ENCODE assay signal across 19 cellular contexts in the genomic region with DNA sequence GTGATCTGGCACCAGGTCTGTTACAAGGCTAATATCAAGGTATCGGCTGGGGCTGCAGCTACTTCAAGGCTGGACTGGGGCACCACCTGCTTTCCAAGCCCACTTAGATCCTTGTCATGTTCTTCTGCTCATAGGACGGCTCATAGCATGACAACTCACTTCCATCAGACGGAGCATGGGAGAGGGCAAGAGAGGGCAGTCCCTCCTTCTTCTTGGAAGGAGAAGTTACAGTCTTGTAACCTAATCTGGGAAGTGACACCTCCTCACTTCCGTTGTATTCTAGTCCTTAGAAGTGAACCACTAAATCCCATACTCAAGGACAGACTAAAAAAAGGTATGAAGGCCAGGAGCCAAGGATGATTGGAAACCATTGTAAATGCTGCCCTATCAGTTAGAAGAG.
DNase-seq lines count a peak whose midpoint lies in the region; ATAC-seq, FAIRE-seq and TF ChIP-seq lines count a peak whose summit lies in the region.
"Had no signal": no experiment of that assay in that cellular context is flagged by ENCODE, and none has a peak within 500 bp of the region (broad histone marks: within the 10 kb centered on the region; RNA-seq: fewer than 3 reads in every experiment).

No MANE protein-coding gene starts in this region.

- BruUV-seq in HepG2 (replicated peaks; lab: Mats Ljungman, UMichigan) = no TSS peak

- no peaks in the 10 kb centered on the region for H4K20me1 ChIP-seq in HepG2 (ENCODE audit: insufficient read depth, low read length)
- H4K20me1 ChIP-seq: BLaER1 had no signal

- peaks cover 7% of the 10 kb centered on the region for H3K27me3 Mint-ChIP-seq in endothelial cell (ENCODE audit: unreplicated experiment)

- TF ChIP-seq POLR2A in right lobe of liver (IDR thresholded peaks at IDR 0.05) = no peak
- no peak for TF ChIP-seq POLR2A in HepG2 (IDR thresholded peaks at IDR 0.05; ENCODE audit: insufficient read depth in 1 of 2, low read depth in 2 of 2, low read length in 2 of 2)

- H3K27ac ChIP-seq in right lobe of liver (no peak overlapping the region), HepG2 (ENCODE audit: extremely low read length, insufficient read depth, low read length) (no peak overlapping the region), parathyroid adenoma (peak overlapping the region; percentile 71)
- H3K27ac ChIP-seq: BLaER1 had no signal

- TF ChIP-seq EP300 in HepG2 (IDR thresholded peaks at IDR 0.05; ENCODE audit: low read depth in 2 of 2, low read length in 2 of 2) = no peak
- TF ChIP-seq EP300 in HepG2 (CRISPR knock-in tag; IDR thresholded peaks at IDR 0.05; ENCODE audit: borderline replicate concordance) = no peak

- H3K4me3 ChIP-seq in right lobe of liver (no peak overlapping the region), HepG2 (replicated peaks in 1 of 3; ENCODE audit: insufficient read depth in 1 of 3, low read depth in 2 of 3, low read length in 3 of 3) (no peak overlapping the region), parathyroid adenoma (ENCODE audit: low read depth, low read length) (no peak overlapping the region)
- H3K4me3 ChIP-seq: BLaER1 had no signal

- peak in 3 of 4 donors; percentile 22 to 62 (median 26) for ATAC-seq in right lobe of liver
- no peak for ATAC-seq in HepG2

- H3K36me3 Mint-ChIP-seq in endothelial cell (ENCODE audit: low read depth, unreplicated experiment) = peaks cover 19% of the 10 kb centered on the region

- H3K4me1 ChIP-seq in right lobe of liver (no peaks in the 10 kb centered on the region), HepG2 (ENCODE audit: insufficient read depth, low read length) (no peaks in the 10 kb centered on the region), parathyroid adenoma (peaks cover 68% of the 10 kb centered on the region)
- H3K4me1 ChIP-seq: BLaER1 had no signal

- H3K27ac Mint-ChIP-seq in endothelial cell (ENCODE audit: unreplicated experiment) = peak overlapping the region; percentile 89
- H3K27ac Mint-ChIP-seq: CD4-positive, alpha-beta T cell; HFFc6 had no signal

- H3K36me3 ChIP-seq in right lobe of liver = no peaks in the 10 kb centered on the region
- H3K36me3 ChIP-seq in HepG2 (replicated peaks in 1 of 2; ENCODE audit: control insufficient read depth in 1 of 2, insufficient read depth in 2 of 2, low read length in 2 of 2) = no peaks in the 10 kb centered on the region
- H3K36me3 ChIP-seq in parathyroid adenoma (ENCODE audit: control insufficient read depth, insufficient read depth, low read length) = no peaks in the 10 kb centered on the region
- H3K36me3 ChIP-seq: BLaER1 had no signal

- intact Hi-C loops in right lobe of liver (cut with DNase I) = no loop called here
- intact Hi-C loops in HepG2 (cut with micrococcal nuclease; ENCODE audit: unreplicated experiment) = no loop called here

- WGBS in right lobe of liver (ENCODE audit: insufficient coverage, low coverage, low lambda C conversion rate, missing lambda C conversion rate) = 41% methylated on average over 3 of the region's 4 CpGs
- 26% methylated on average over 3 of the region's 4 CpGs for WGBS in HepG2 (ENCODE audit: low lambda C conversion rate)

- in situ Hi-C loops in HepG2 (cut with HindIII; ENCODE audit: extremely low pct_ligation_motif_present, low pct_unique_long_range_greater_than_20kb) = no loop called here

- peaks cover 88% of the 10 kb centered on the region for H3K4me1 Mint-ChIP-seq in endothelial cell (ENCODE audit: unreplicated experiment)

- CTCF ChIA-PET in HepG2 (lab: Yijun Ruan, JAX; ENCODE audit: low intra/inter-chr PET ratio, low total read pairs) = no interaction called here

- H3K9me3 ChIP-seq in right lobe of liver (no peaks in the 10 kb centered on the region), HepG2 (ENCODE audit: low read length) (no peaks in the 10 kb centered on the region), parathyroid adenoma (ENCODE audit: control insufficient read depth, low read length) (no peaks in the 10 kb centered on the region)
- H3K9me3 ChIP-seq: BLaER1 had no signal

- no peaks in the 10 kb centered on the region for H3K9me3 Mint-ChIP-seq in endothelial cell (ENCODE audit: unreplicated experiment)
- H3K9me3 Mint-ChIP-seq: CD4-positive, alpha-beta T cell; HFFc6 had no signal

- peak overlapping the region; percentile 34 for H3K4me3 Mint-ChIP-seq in endothelial cell (ENCODE audit: unreplicated experiment)
- H3K4me3 Mint-ChIP-seq: CD4-positive, alpha-beta T cell; HFFc6 had no signal

- POLR2A ChIA-PET in HepG2 (lab: Yijun Ruan, JAX) = no interaction called here

- H2AFZ ChIP-seq in HepG2 (ENCODE audit: low read length) = no peak overlapping the region
- no peak overlapping the region for H2AFZ ChIP-seq in parathyroid adenoma

- H3K9ac ChIP-seq in HepG2 (ENCODE audit: insufficient read depth, low read depth, low read length) (no peak overlapping the region), parathyroid adenoma (no peak overlapping the region)
- H3K9ac ChIP-seq: BLaER1 had no signal

- TF ChIP-seq CTCF in right lobe of liver (IDR thresholded peaks at IDR 0.05) (no peak), HepG2 (CRISPR knock-in tag; IDR thresholded peaks at IDR 0.05) (no peak), endothelial cell (IDR thresholded peaks at IDR 0.05; ENCODE audit: unreplicated experiment) (no peak), parathyroid adenoma (IDR thresholded peaks at IDR 0.05) (no peak)

- no peak for FAIRE-seq in HepG2 (lab: Jason Lieb, UNC)
- FAIRE-seq: G401.6, GM12891, H1, HTR-8/SVneo had no signal

- H3K27me3 ChIP-seq in right lobe of liver = no peaks in the 10 kb centered on the region
- H3K27me3 ChIP-seq in HepG2 (ENCODE audit: control insufficient read depth in 1 of 2, insufficient read depth in 2 of 2, low read length in 2 of 2) = no peaks in the 10 kb centered on the region
- no peaks in the 10 kb centered on the region for H3K27me3 ChIP-seq in parathyroid adenoma (ENCODE audit: control insufficient read depth, insufficient read depth, low read length)
- H3K27me3 ChIP-seq: BLaER1 had no signal

- DNase-seq in right lobe of liver (no peak), HepG2 (ENCODE audit: low spot score) (no peak), endothelial cell (ENCODE audit: low spot score) (no peak), HPDE6-E6E7 (ENCODE audit: extremely low spot score) (no peak)
- no peak for DNase-seq in activated naive CD4-positive, alpha-beta T cell (lab: John Stamatoyannopoulos, UW)
- no peak for DNase-seq in stimulated activated CD8-positive, alpha-beta memory T cell treated with anti-CD3 and anti-CD28 coated beads, Interleukin-4, amount 100 ng/mL, for 48 hours
- DNase-seq: 8988T; AML-193; CD4-positive, alpha-beta T cell; DMS79 treated with DMSO at 0.1 percent for 48 hours; EL; HCEC 1CT; HFFc6 had no signal

- TF ChIP-seq RAD21 in HepG2 (CRISPR knock-in tag; IDR thresholded peaks at IDR 0.05) = no peak

- no peaks in the 10 kb centered on the region for H3K79me2 ChIP-seq in HepG2 (ENCODE audit: insufficient read depth, low read length)
- H3K79me2 ChIP-seq in parathyroid adenoma = peaks cover 37% of the 10 kb centered on the region

- H3K4me2 ChIP-seq in HepG2 (ENCODE audit: low read depth, low read length) (no peak overlapping the region), parathyroid adenoma (ENCODE audit: low read length) (no peak overlapping the region)
- H3K4me2 ChIP-seq: BLaER1 had no signal

TF ChIP-seq in HepG2, 621 proteins besides CTCF, POLR2A, EP300 and RAD21 (continues in another document):
- TF ChIP-seq CREB1 (IDR thresholded peaks at IDR 0.05) (no peak), CREB1 (CRISPR knock-in tag; IDR thresholded peaks at IDR 0.05) (no peak), HDAC2 (CRISPR knock-in tag; IDR thresholded peaks at IDR 0.05) (no peak), PHF8 (CRISPR knock-in tag; IDR thresholded peaks at IDR 0.05) (no peak), MED1 (CRISPR knock-in tag; IDR thresholded peaks at IDR 0.05) (no peak), KLF6 (CRISPR knock-in tag; IDR thresholded peaks at IDR 0.05) (no peak), HOXD1 (CRISPR knock-in tag; IDR thresholded peaks at IDR 0.05) (no peak), ZFY (CRISPR knock-in tag; IDR thresholded peaks at IDR 0.05) (no peak), SATB2 (CRISPR knock-in tag; IDR thresholded peaks at IDR 0.05) (no peak), ZNF496 (CRISPR knock-in tag; IDR thresholded peaks at IDR 0.05; ENCODE audit: insufficient replicate concordance) (no peak), GLMP (CRISPR knock-in tag; IDR thresholded peaks at IDR 0.05; ENCODE audit: borderline replicate concordance) (no peak), ZMYM2 (CRISPR knock-in tag; IDR thresholded peaks at IDR 0.05) (no peak), ZBTB4 (CRISPR knock-in tag; IDR thresholded peaks at IDR 0.05; ENCODE audit: borderline replicate concordance) (no peak)
